Comparison of ENCODE assay signal across 30 cellular contexts in genomic region chr3:112550859-112551258, GRCh38. TPM values are rescaled to one million over a fixed set of nuclear protein-coding genes. Genes with fewer than 3 reads are reported as not detected.
DNase-seq lines count a peak whose midpoint lies in the region; ATAC-seq and TF ChIP-seq lines count a peak whose summit lies in the region.
"Had no signal": no experiment of that assay in that cellular context is flagged by ENCODE, and none has a peak within 500 bp of the region (broad histone marks: within the 10 kb centered on the region; RNA-seq: fewer than 3 reads in every experiment).

No MANE protein-coding gene starts in this region.

- no peak overlapping the region for H4K8ac ChIP-seq in IMR-90 (ENCODE audit: low read depth in 2 of 2, low read length in 2 of 2)

- H2BK120ac ChIP-seq in IMR-90 (ENCODE audit: low read depth, low read length) = no peak overlapping the region

- no peak for TF ChIP-seq RAD21 in IMR-90 (IDR thresholded peaks at IDR 0.05; ENCODE audit: low read length)

- no peak overlapping the region for H2AFZ ChIP-seq in GM23248
- H2AFZ ChIP-seq in IMR-90 (replicated peaks; ENCODE audit: low read length, poor library complexity) = no peak overlapping the region

- in situ Hi-C loops in GM23248 (cut with MboI) = no loop called here
- in situ Hi-C loops in IMR-90 (cut with MboI; ENCODE audit: low sequenced_read_pairs) = no loop called here
- in situ Hi-C loops in GM13977 (cut with MboI; ENCODE audit: low pct_unique_long_range_greater_than_20kb, low sequenced_read_pairs, unreplicated experiment) = no loop called here

- H3K4me3 ChIP-seq in GM23248 (no peak overlapping the region), IMR-90 (ENCODE audit: insufficient read depth, low read depth, low read length) (no peak overlapping the region), neutrophil (ENCODE audit: low read depth in 1 of 2, low read length in 1 of 2) (no peak overlapping the region)
- H3K4me3 ChIP-seq: esophagus squamous epithelium, heart left ventricle, lower lobe of right lung, prostate gland, sigmoid colon, tibial artery, vagina had no signal

- no peak overlapping the region for H2BK5ac ChIP-seq in IMR-90 (ENCODE audit: low read depth, low read length, poor library complexity, severe bottlenecking)

- H3K4me2 ChIP-seq in GM23248 (ENCODE audit: unreplicated experiment) = no peak overlapping the region
- H3K4me2 ChIP-seq in IMR-90 (ENCODE audit: low read depth, low read length) = no peak overlapping the region

- H3K9ac ChIP-seq in GM23248 (no peak overlapping the region), IMR-90 (ENCODE audit: low read depth, low read length) (no peak overlapping the region)

- WGBS in GM23248 (ENCODE audit: low coverage in 1 of 2, low lambda C conversion rate in 2 of 2, missing lambda C conversion rate in 2 of 2), 2 experiments = 0 to 8% methylated on average over 1 of the region's 1 CpG
- no CpG with 5 or more reads among the region's 1 CpG for WGBS in IMR-90 (ENCODE audit: extremely low coverage in 2 of 2, insufficient read length in 1 of 2), 2 experiments

- H3K14ac ChIP-seq in IMR-90 (replicated peaks; ENCODE audit: low read depth, low read length) = no peak overlapping the region

- H3K18ac ChIP-seq in IMR-90 (ENCODE audit: low read depth, low read length) = no peak overlapping the region

- no peak for TF ChIP-seq POLR2A in IMR-90 (IDR thresholded peaks at IDR 0.05; ENCODE audit: low read depth, low read length)

- peak; percentile 5 for DNase-seq in GM23248
- no peak for DNase-seq in IMR-90
- DNase-seq in cerebellar cortex (ENCODE audit: low spot score) = peak; percentile 35
- no peak for DNase-seq in cortex of kidney (lab: John Stamatoyannopoulos, UW)
- DNase-seq in GM13977 (ENCODE audit: low spot score) = no peak
- DNase-seq: activated B cell treated with CpG ODN at 0.5 μM for 24 hours; activated CD4-positive, alpha-beta T cell treated with anti-CD3 and anti-CD28 coated beads, Interleukin-2, amount 50 U/mL, for 4 hours; activated CD8-positive, alpha-beta memory T cell treated with anti-CD3 and anti-CD28 coated beads, Interleukin-2, amount 10 ng/mL, durations not matched to agents 7 days and 5 days; activated naive CD4-positive, alpha-beta T cell; activated T-cell treated with anti-CD3 and anti-CD28 coated beads, Interleukin-2, amount 50 U/mL, for 72 hours; dermis blood vessel endothelial cell; esophagus squamous epithelium; foreskin melanocyte; GOT3; heart left ventricle; lower lobe of right lung; natural killer cell; NCI-H146; NCI-H748 treated with DMSO at 0.1 percent for 48 hours; occipital lobe; sigmoid colon; stimulated activated CD4-positive, alpha-beta T cell treated with anti-CD3 and anti-CD28 coated beads, Interleukin-4, amount 100 ng/mL, for 1 hour; T-cell; tibial artery had no signal

- H3K79me1 ChIP-seq in IMR-90 (ENCODE audit: low read depth in 1 of 2, low read length in 2 of 2) = peaks cover 18 to 20% of the 10 kb centered on the region in 2 experiments

- ATAC-seq in IMR-90 (ENCODE audit: low read depth) (peak; percentile 40), HG02973 (IDR thresholded peaks at IDR 0.05; ENCODE audit: unreplicated experiment) (no peak)
- ATAC-seq: activated CD8-positive, alpha-beta memory T cell treated with anti-CD3 and anti-CD28 coated beads, Interleukin-2, amount 10 ng/mL, durations not matched to agents 7 days and 5 days; activated T-cell treated with anti-CD3 and anti-CD28 coated beads, Interleukin-2, amount 50 U/mL, for 72 hours; heart left ventricle; lower lobe of right lung; natural killer cell; T-cell had no signal

- H3K4me1 ChIP-seq in GM23248 (ENCODE audit: insufficient read depth) (peaks cover 12% of the 10 kb centered on the region), IMR-90 (ENCODE audit: control insufficient read depth, insufficient read depth, low read length) (peaks cover 6% of the 10 kb centered on the region), neutrophil (ENCODE audit: control insufficient read depth in 1 of 2, insufficient read depth in 1 of 2, low read depth in 1 of 2, low read length in 1 of 2) (peaks cover 30 to 36% of the 10 kb centered on the region in 2 experiments)
- H3K4me1 ChIP-seq: prostate gland had no signal

- H3K4ac ChIP-seq in IMR-90 (ENCODE audit: low read depth, low read length) = no peak overlapping the region

- H3F3A ChIP-seq in GM23248 (ENCODE audit: insufficient read depth) = no peaks in the 10 kb centered on the region

- no peak overlapping the region for H2AK5ac ChIP-seq in IMR-90 (ENCODE audit: low read depth, low read length)

- dilution Hi-C loops in IMR-90 (cut with HindIII; ENCODE audit: low sequenced_read_pairs, unreplicated experiment) = no loop called here

- no peak overlapping the region for H2BK15ac ChIP-seq in IMR-90 (ENCODE audit: low read depth, low read length)

- no peak overlapping the region for H4K5ac ChIP-seq in IMR-90 (ENCODE audit: low read depth, low read length)

- POLR2A ChIA-PET in IMR-90 (lab: Charles Lee; ENCODE audit: unreplicated experiment) = no interaction called here

- BruUV-seq in IMR-90 (replicated peaks; lab: Mats Ljungman, UMichigan) = no TSS peak

- no peak overlapping the region for H2AK9ac ChIP-seq in IMR-90 (replicated peaks; ENCODE audit: low read depth, low read length, poor library complexity)

- CTCF ChIA-PET in IMR-90 (lab: Yijun Ruan, JAX) = interaction anchor here (0.5 to 0.6 kb wide), 2 partner anchors 538 to 1223 kb away, joined by 3 to 5 read pairs; no protein-coding TSS in a partner anchor

- 0 out of 2 replicates have a peak, but pooled peaks cover 3% of the 10 kb centered on the region for H3K9me1 ChIP-seq in IMR-90 (ENCODE audit: insufficient read depth, low read length)

- H3K27ac ChIP-seq in GM23248 = no peak overlapping the region
- no peak overlapping the region for H3K27ac ChIP-seq in IMR-90 (ENCODE audit: insufficient read depth, low read length)
- peak overlapping the region; percentile 1 for H3K27ac ChIP-seq in neutrophil
- H3K27ac ChIP-seq: esophagus squamous epithelium, lower lobe of right lung, prostate gland, sigmoid colon, tibial artery, vagina had no signal

- H3K36me3 ChIP-seq in GM23248 (ENCODE audit: low read depth) = peaks cover 13% of the 10 kb centered on the region
- peaks cover 11% of the 10 kb centered on the region for H3K36me3 ChIP-seq in IMR-90 (ENCODE audit: control insufficient read depth, insufficient read depth, low read length)
- peaks cover 41% of the 10 kb centered on the region for H3K36me3 ChIP-seq in neutrophil
- H3K36me3 ChIP-seq: prostate gland had no signal

- H3K9me2 ChIP-seq in GM23248 (ENCODE audit: insufficient read depth) = no peaks in the 10 kb centered on the region

- no peak overlapping the region for H4K91ac ChIP-seq in IMR-90 (ENCODE audit: insufficient read depth, low read depth, low read length)

- H3K9me3 ChIP-seq in GM23248 (ENCODE audit: low read depth) = no peaks in the 10 kb centered on the region
- H3K9me3 ChIP-seq in IMR-90 (ENCODE audit: control insufficient read depth, insufficient read depth, low read length) = no peaks in the 10 kb centered on the region
- H3K9me3 ChIP-seq in neutrophil = no peaks in the 10 kb centered on the region
- H3K9me3 ChIP-seq: esophagus squamous epithelium, heart left ventricle, lower lobe of right lung, prostate gland, sigmoid colon, tibial artery, vagina had no signal

- no peak overlapping the region for H3K23ac ChIP-seq in IMR-90 (ENCODE audit: low read depth, low read length)

- peaks cover 90% of the 10 kb centered on the region for H3K79me2 ChIP-seq in GM23248 (ENCODE audit: insufficient read depth)

- H2BK20ac ChIP-seq in IMR-90 (ENCODE audit: low read depth, low read length) = no peak overlapping the region

- H3K27me3 ChIP-seq in GM23248 (replicated peaks; ENCODE audit: insufficient read depth) (no peaks in the 10 kb centered on the region), IMR-90 (ENCODE audit: control insufficient read depth, insufficient read depth, low read length) (no peaks in the 10 kb centered on the region), neutrophil (no peaks in the 10 kb centered on the region)
- H3K27me3 ChIP-seq: esophagus squamous epithelium, heart left ventricle, sigmoid colon, tibial artery, vagina had no signal

- H4K20me1 ChIP-seq in GM23248 (ENCODE audit: insufficient read depth) (no peaks in the 10 kb centered on the region), IMR-90 (ENCODE audit: insufficient read depth, low read length) (peaks cover 6% of the 10 kb centered on the region; the same call in 1 of the 2 replicates)

- intact Hi-C loops in IMR-90 (cut with micrococcal nuclease) = no loop called here

- TF ChIP-seq CTCF in IMR-90 (conservative IDR thresholded peaks at IDR 0.05; ENCODE audit: low read depth, low read length) (no peak), neutrophil (IDR thresholded peaks at IDR 0.05) (no peak), GM13977 (IDR thresholded peaks at IDR 0.05; ENCODE audit: extremely low read depth, insufficient read depth, missing control alignments) (no peak)

- H3K56ac ChIP-seq in IMR-90 (ENCODE audit: extremely low read depth, insufficient read depth, low read length) = no peak overlapping the region

TF ChIP-seq in IMR-90, 13 proteins besides CTCF, POLR2A, EP300 and RAD21 (continues in another document):
- TF ChIP-seq RCOR1 (IDR thresholded peaks at IDR 0.05; ENCODE audit: insufficient replicate concordance, low read length) (no peak), CHD1 (IDR thresholded peaks at IDR 0.05; ENCODE audit: low read depth, low read length) (no peak), NFE2L2 (IDR thresholded peaks at IDR 0.05; ENCODE audit: low read depth, low read length) (no peak), CEBPB (IDR thresholded peaks at IDR 0.05; ENCODE audit: low read depth, low read length) (no peak)

RNA-seq across cellular contexts. Expression of gene ATG3, which starts 10.9 kb away (rescaled TPM):
- 44.0 and 58.6 TPM in 2 replicates for total RNA-seq in GM23248 (2014; rRNA removed; shearing (Covaris generic))
- polyA plus RNA-seq in GM23248 (2016; fragmentation: Nextera tagmentation; extraction: Ambion mirVana) (69.8 and 70.6 TPM in 2 replicates), IMR-90 (2012; rRNA removed) (31.7 and 34.2 TPM in 2 replicates)
- 30.8 and 70.3 TPM in 2 replicates for total RNA-seq in IMR-90 (2012; rRNA removed)
- polyA plus RNA-seq in IMR-90 (2012; cell fraction: cytosol; rRNA removed) = 12.4 and 16.2 TPM in 2 replicates
- polyA plus RNA-seq in IMR-90 (2012; cell fraction: nucleus; rRNA removed; ENCODE audit: low replicate concordance) = 9.7 and 18.0 TPM in 2 replicates

RNA-seq across cellular contexts. Expression of gene SLC35A5, which starts 11.0 kb away (rescaled TPM):
- total RNA-seq in GM23248 (2014; rRNA removed; shearing (Covaris generic)) = 53.0 and 56.4 TPM in 2 replicates
- polyA plus RNA-seq in GM23248 (2016; fragmentation: Nextera tagmentation; extraction: Ambion mirVana) (48.5 and 48.6 TPM in 2 replicates), IMR-90 (2012; rRNA removed) (18.5 and 19.5 TPM in 2 replicates)
- total RNA-seq in IMR-90 (2012; rRNA removed) = 25.6 and 30.0 TPM in 2 replicates
- 2.1 and 4.2 TPM in 2 replicates for polyA plus RNA-seq in IMR-90 (2012; cell fraction: cytosol; rRNA removed)
- polyA plus RNA-seq in IMR-90 (2012; cell fraction: nucleus; rRNA removed; ENCODE audit: low replicate concordance) = 0.88 and 11.3 TPM in 2 replicates

RNA-seq across cellular contexts. Expression of gene BTLA, which starts 51.6 kb away (rescaled TPM):
- total RNA-seq in GM23248 (2014; rRNA removed; shearing (Covaris generic)) = not detected in 2 replicates
- polyA plus RNA-seq in GM23248 (2016; fragmentation: Nextera tagmentation; extraction: Ambion mirVana) (0.38 TPM in 1 of 2 replicates, not detected in the other), IMR-90 (2012; rRNA removed) (not detected in 2 replicates)
- not detected in 2 replicates for total RNA-seq in IMR-90 (2012; rRNA removed)
- not detected in 2 replicates for polyA plus RNA-seq in IMR-90 (2012; cell fraction: cytosol; rRNA removed)
- not detected in 2 replicates for polyA plus RNA-seq in IMR-90 (2012; cell fraction: nucleus; rRNA removed; ENCODE audit: low replicate concordance)
- total RNA-seq: RPMI7951, sigmoid colon had no signal
- polyA plus RNA-seq: BJ, heart left ventricle had no signal

Comparison
In these comparisons a context has a peak if more than half of its experiments do, and no peak if none do; other contexts are left out.
1. DNase-seq: peak in GM23248 (single experiment) and cerebellar cortex (single experiment); none in IMR-90 (single experiment), cortex of kidney (single experiment) and GM13977 (single experiment).